In the genomic region with DNA sequence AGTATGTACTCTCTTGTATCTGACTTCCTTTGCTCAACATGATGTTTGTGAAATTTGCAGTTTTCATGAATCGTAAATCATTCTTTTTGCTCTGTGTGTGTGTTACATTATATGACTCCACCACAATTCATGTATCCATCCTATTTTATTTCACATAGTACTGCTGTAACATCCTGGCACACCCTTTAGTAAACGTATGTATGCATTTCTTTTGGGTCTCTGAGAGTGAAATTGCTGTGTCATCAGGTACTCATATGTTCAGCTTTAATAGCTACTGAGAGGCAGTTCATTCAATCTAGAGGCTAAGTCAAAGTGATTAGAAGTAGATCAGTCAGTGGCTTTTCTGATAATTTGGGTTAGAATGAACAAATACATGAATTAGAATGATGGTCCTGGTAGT, we compare ENCODE assay signal across 2 cellular contexts.
TF ChIP-seq lines count a peak whose summit lies in the region.

No MANE protein-coding gene starts in this region.

TF ChIP-seq in HepG2, 621 proteins besides CTCF, POLR2A, EP300 and RAD21:
- TF ChIP-seq MAFK (conservative IDR thresholded peaks at IDR 0.05 in 1 of 2, IDR thresholded peaks at IDR 0.05 in 1 of 2; ENCODE audit: low read length in 2 of 2) (peak; percentile 86 to 88), KLF9 (CRISPR knock-in tag; IDR thresholded peaks at IDR 0.05; ENCODE audit: low read depth) (no peak), NFE2L2 (IDR thresholded peaks at IDR 0.05; ENCODE audit: low read length) (peak; percentile 39; the same call in 1 of the 2 replicates), ZNF788 (CRISPR knock-in tag; IDR thresholded peaks at IDR 0.05; ENCODE audit: borderline replicate concordance) (no peak), MAFF (IDR thresholded peaks at IDR 0.05; ENCODE audit: low read depth, low read length) (peak; percentile 82)

TF ChIP-seq in H1, 55 proteins besides CTCF, POLR2A, EP300 and RAD21:
- TF ChIP-seq MAFK (IDR thresholded peaks at IDR 0.05; ENCODE audit: low read depth, low read length) (peak; percentile 16; the same call in 1 of the 2 replicates), SIN3A (conservative IDR thresholded peaks at IDR 0.05 in 1 of 2, IDR thresholded peaks at IDR 0.05 in 1 of 2; ENCODE audit: low read depth in 1 of 2, low read length in 2 of 2) (no peak)
